1 cellular context compared by ENCODE assay signal in genomic region chr19:44894946-44895345, GRCh38.
TF ChIP-seq lines count a peak whose summit lies in the region.

No MANE protein-coding gene starts in this region.

TF ChIP-seq in HepG2, 621 proteins besides CTCF, POLR2A, EP300 and RAD21:
- TF ChIP-seq, protein P1, sequence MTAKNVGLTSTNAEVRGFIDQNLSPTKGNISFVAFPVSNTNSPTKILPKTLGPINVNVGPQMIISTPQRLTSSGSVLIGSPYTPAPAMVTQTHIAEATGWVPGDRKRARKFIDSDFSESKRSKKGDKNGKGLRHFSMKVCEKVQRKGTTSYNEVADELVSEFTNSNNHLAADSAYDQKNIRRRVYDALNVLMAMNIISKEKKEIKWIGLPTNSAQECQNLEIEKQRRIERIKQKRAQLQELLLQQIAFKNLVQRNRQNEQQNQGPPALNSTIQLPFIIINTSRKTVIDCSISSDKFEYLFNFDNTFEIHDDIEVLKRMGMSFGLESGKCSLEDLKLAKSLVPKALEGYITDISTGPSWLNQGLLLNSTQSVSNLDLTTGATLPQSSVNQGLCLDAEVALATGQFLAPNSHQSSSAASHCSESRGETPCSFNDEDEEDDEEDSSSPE (CRISPR knock-in tag; IDR thresholded peaks at IDR 0.05) = no peak
- TF ChIP-seq, protein P2, sequence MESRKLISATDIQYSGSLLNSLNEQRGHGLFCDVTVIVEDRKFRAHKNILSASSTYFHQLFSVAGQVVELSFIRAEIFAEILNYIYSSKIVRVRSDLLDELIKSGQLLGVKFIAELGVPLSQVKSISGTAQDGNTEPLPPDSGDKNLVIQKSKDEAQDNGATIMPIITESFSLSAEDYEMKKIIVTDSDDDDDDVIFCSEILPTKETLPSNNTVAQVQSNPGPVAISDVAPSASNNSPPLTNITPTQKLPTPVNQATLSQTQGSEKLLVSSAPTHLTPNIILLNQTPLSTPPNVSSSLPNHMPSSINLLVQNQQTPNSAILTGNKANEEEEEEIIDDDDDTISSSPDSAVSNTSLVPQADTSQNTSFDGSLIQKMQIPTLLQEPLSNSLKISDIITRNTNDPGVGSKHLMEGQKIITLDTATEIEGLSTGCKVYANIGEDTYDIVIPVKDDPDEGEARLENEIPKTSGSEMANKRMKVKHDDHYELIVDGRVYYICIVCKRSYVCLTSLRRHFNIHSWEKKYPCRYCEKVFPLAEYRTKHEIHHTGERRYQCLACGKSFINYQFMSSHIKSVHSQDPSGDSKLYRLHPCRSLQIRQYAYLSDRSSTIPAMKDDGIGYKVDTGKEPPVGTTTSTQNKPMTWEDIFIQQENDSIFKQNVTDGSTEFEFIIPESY (CRISPR knock-in tag; IDR thresholded peaks at IDR 0.05) = 0 out of 2 replicates have a peak, but pooled peaks have one; percentile 51
- no peak for TF ChIP-seq WIZ (CRISPR knock-in tag; IDR thresholded peaks at IDR 0.05)
- no peak for TF ChIP-seq ZNF383 (CRISPR knock-in tag; IDR thresholded peaks at IDR 0.05; ENCODE audit: borderline replicate concordance)
- no peak for TF ChIP-seq GPN1 (CRISPR knock-in tag; IDR thresholded peaks at IDR 0.05; ENCODE audit: borderline replicate concordance)
- 0 out of 2 replicates have a peak, but pooled peaks have one; percentile 9 for TF ChIP-seq SAP130 (CRISPR knock-in tag; IDR thresholded peaks at IDR 0.05; ENCODE audit: low read depth)
- TF ChIP-seq NFRKB (IDR thresholded peaks at IDR 0.05) = no peak
- TF ChIP-seq TCF7 (IDR thresholded peaks at IDR 0.05; ENCODE audit: low read depth) = no peak
- TF ChIP-seq ZBTB38 (CRISPR knock-in tag; IDR thresholded peaks at IDR 0.05) = peak; percentile 90
